ENCODE assay signal across 12 cellular contexts in the genomic region with DNA sequence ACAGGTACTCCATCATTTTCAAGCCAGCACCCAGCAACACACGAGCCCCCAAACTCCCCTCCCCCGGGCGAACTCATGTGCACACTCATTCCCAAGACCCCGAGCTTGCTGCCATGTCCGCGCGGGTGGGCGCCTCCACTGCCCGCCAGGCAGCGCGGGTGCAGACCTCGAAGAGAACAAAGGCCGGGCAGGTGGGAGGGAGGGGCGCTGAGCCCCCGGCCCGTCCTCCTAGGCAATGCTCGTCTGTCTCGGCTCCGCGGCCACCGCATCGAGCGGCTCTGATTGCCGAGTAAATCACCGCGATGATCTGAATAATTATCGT. TPM values are rescaled to one million over a fixed set of nuclear protein-coding genes. Genes with fewer than 3 reads are reported as not detected.
A peak's percentile ranks its signal among the peaks of the same experiment; 100 is the strongest.
DNase-seq lines count a peak whose midpoint lies in the region; ATAC-seq, FAIRE-seq and TF ChIP-seq lines count a peak whose summit lies in the region.
"Had no signal": no experiment of that assay in that cellular context is flagged by ENCODE, and none has a peak within 500 bp of the region (broad histone marks: within the 10 kb centered on the region; RNA-seq: fewer than 3 reads in every experiment).

No MANE protein-coding gene starts in this region.

- no peak for DNase-seq in activated naive CD4-positive, alpha-beta T cell treated with anti-CD3 and anti-CD28 coated beads for 36 hours
- DNase-seq in activated naive CD4-positive, alpha-beta T cell treated with anti-CD3 and anti-CD28 coated beads, Interleukin-2, amount 50 U/mL, for 72 hours (ENCODE audit: low spot score in 2 of 2) = no peak
- no peak for DNase-seq in activated CD8-positive, alpha-beta T cell treated with anti-CD3 and anti-CD28 coated beads for 36 hours
- DNase-seq in GOT3 (lab: John Stamatoyannopoulos, UW) (no peak), urothelium cell line (ENCODE audit: low spot score) (no peak), C1 segment of cervical spinal cord (lab: John Stamatoyannopoulos, UW) (no peak)
- DNase-seq: NCI-H1930 had no signal

- H3K9me3 ChIP-seq in iPS-15b (ENCODE audit: control insufficient read depth, insufficient read depth, low read length) = no peaks in the 10 kb centered on the region
- H3K9me3 ChIP-seq: upper lobe of right lung had no signal

- POLR2A ChIA-PET in activated CD8-positive, alpha-beta T cell treated with anti-CD3 and anti-CD28 coated beads for 36 hours (lab: Charles Lee) = interaction anchor here (0.6 to 3.2 kb wide), 10 partner anchors 11 to 452 kb away, joined by 3 to 15 read pairs (median 3); partner anchors contain the start of genes SPATA24 and UBE2D2

- peak overlapping the region; percentile 44 for H3K4me3 ChIP-seq in iPS-15b (ENCODE audit: low read depth, low read length)

- H3K9me3 Mint-ChIP-seq in activated naive CD4-positive, alpha-beta T cell treated with anti-CD3 and anti-CD28 coated beads for 36 hours = no peaks in the 10 kb centered on the region
- H3K9me3 Mint-ChIP-seq in activated naive CD4-positive, alpha-beta T cell treated with anti-CD3 and anti-CD28 coated beads, Interleukin-2, amount 50 U/mL, for 72 hours = no peaks in the 10 kb centered on the region
- no peaks in the 10 kb centered on the region for H3K9me3 Mint-ChIP-seq in activated CD8-positive, alpha-beta T cell treated with anti-CD3 and anti-CD28 coated beads for 36 hours
- no peaks in the 10 kb centered on the region for H3K9me3 Mint-ChIP-seq in stimulated activated memory B cell treated with anti-CD40 and anti-IgM and Interleukin-4, amounts not matched to agents 10 μg/mL and 1 μg/mL and 100 μg/mL, for 72 hours

- CTCF ChIA-PET in activated naive CD4-positive, alpha-beta T cell treated with anti-CD3 and anti-CD28 coated beads for 36 hours (lab: Charles Lee) = interaction anchor here (0.6 to 1.8 kb wide), 5 partner anchors 17 to 963 kb away, joined by 3 to 6 read pairs (median 4); no protein-coding TSS in a partner anchor
- CTCF ChIA-PET in activated CD8-positive, alpha-beta T cell treated with anti-CD3 and anti-CD28 coated beads for 36 hours (lab: Charles Lee) = interaction anchor here (1.7 to 9.5 kb wide), 4 partner anchors 16 to 116 kb away, joined by 8 to 86 read pairs (median 11); no protein-coding TSS in a partner anchor

- H3K9ac ChIP-seq in iPS-15b (ENCODE audit: low read depth, low read length) = no peak overlapping the region

- H3K4me3 Mint-ChIP-seq in activated naive CD4-positive, alpha-beta T cell treated with anti-CD3 and anti-CD28 coated beads for 36 hours = peak overlapping the region; percentile 72
- H3K4me3 Mint-ChIP-seq in activated CD8-positive, alpha-beta T cell treated with anti-CD3 and anti-CD28 coated beads for 36 hours = peak overlapping the region; percentile 68
- H3K4me3 Mint-ChIP-seq in stimulated activated memory B cell treated with anti-CD40 and anti-IgM and Interleukin-4, amounts not matched to agents 10 μg/mL and 1 μg/mL and 100 μg/mL, for 72 hours = peak overlapping the region; percentile 70

- no peaks in the 10 kb centered on the region for H3K36me3 Mint-ChIP-seq in activated naive CD4-positive, alpha-beta T cell treated with anti-CD3 and anti-CD28 coated beads for 36 hours (ENCODE audit: low read depth)
- H3K36me3 Mint-ChIP-seq in activated naive CD4-positive, alpha-beta T cell treated with anti-CD3 and anti-CD28 coated beads, Interleukin-2, amount 50 U/mL, for 72 hours = no peaks in the 10 kb centered on the region
- no peaks in the 10 kb centered on the region for H3K36me3 Mint-ChIP-seq in activated CD8-positive, alpha-beta T cell treated with anti-CD3 and anti-CD28 coated beads for 36 hours (ENCODE audit: low read depth)
- H3K36me3 Mint-ChIP-seq in stimulated activated memory B cell treated with anti-CD40 and anti-IgM and Interleukin-4, amounts not matched to agents 10 μg/mL and 1 μg/mL and 100 μg/mL, for 72 hours = no peaks in the 10 kb centered on the region

- ATAC-seq in activated naive CD4-positive, alpha-beta T cell treated with anti-CD3 and anti-CD28 coated beads, Interleukin-2, amount 50 U/mL, for 72 hours = no peak
- no peak for ATAC-seq in activated CD8-positive, alpha-beta T cell treated with anti-CD3 and anti-CD28 coated beads for 36 hours
- no peak for ATAC-seq in stimulated activated memory B cell treated with anti-CD40 and anti-IgM and Interleukin-4, amounts not matched to agents 10 μg/mL and 1 μg/mL and 100 μg/mL, for 72 hours

- H3K27me3 ChIP-seq in iPS-15b (ENCODE audit: control insufficient read depth, insufficient read depth, low read length) = peaks cover 69% of the 10 kb centered on the region

- no peak overlapping the region for H3K27ac Mint-ChIP-seq in activated naive CD4-positive, alpha-beta T cell treated with anti-CD3 and anti-CD28 coated beads for 36 hours
- H3K27ac Mint-ChIP-seq in activated naive CD4-positive, alpha-beta T cell treated with anti-CD3 and anti-CD28 coated beads, Interleukin-2, amount 50 U/mL, for 72 hours = no peak overlapping the region
- H3K27ac Mint-ChIP-seq in activated CD8-positive, alpha-beta T cell treated with anti-CD3 and anti-CD28 coated beads for 36 hours = peak overlapping the region; percentile 92
- peak overlapping the region; percentile 89 for H3K27ac Mint-ChIP-seq in stimulated activated memory B cell treated with anti-CD40 and anti-IgM and Interleukin-4, amounts not matched to agents 10 μg/mL and 1 μg/mL and 100 μg/mL, for 72 hours

- intact Hi-C loops in activated naive CD4-positive, alpha-beta T cell treated with anti-CD3 and anti-CD28 coated beads for 36 hours (cut with micrococcal nuclease) = loop anchor here (5.0 kb wide), 1 partner anchor 331 kb away; no protein-coding TSS in a partner anchor
- intact Hi-C loops in activated CD8-positive, alpha-beta T cell treated with anti-CD3 and anti-CD28 coated beads for 36 hours (cut with micrococcal nuclease) = loop anchor here (5.0 kb wide), 1 partner anchor 111 kb away; no protein-coding TSS in a partner anchor

- H3K4me1 Mint-ChIP-seq in activated naive CD4-positive, alpha-beta T cell treated with anti-CD3 and anti-CD28 coated beads for 36 hours (ENCODE audit: low read depth) = peaks cover 21% of the 10 kb centered on the region
- peaks cover 50% of the 10 kb centered on the region for H3K4me1 Mint-ChIP-seq in activated CD8-positive, alpha-beta T cell treated with anti-CD3 and anti-CD28 coated beads for 36 hours (ENCODE audit: low read depth)
- H3K4me1 Mint-ChIP-seq in stimulated activated memory B cell treated with anti-CD40 and anti-IgM and Interleukin-4, amounts not matched to agents 10 μg/mL and 1 μg/mL and 100 μg/mL, for 72 hours = peaks cover 62% of the 10 kb centered on the region

- no peaks in the 10 kb centered on the region for H3K36me3 ChIP-seq in iPS-15b (ENCODE audit: control insufficient read depth, insufficient read depth, low read length)
- H3K36me3 ChIP-seq: upper lobe of right lung had no signal

- peaks cover 20% of the 10 kb centered on the region for H3K27me3 Mint-ChIP-seq in activated naive CD4-positive, alpha-beta T cell treated with anti-CD3 and anti-CD28 coated beads for 36 hours (ENCODE audit: low read depth)
- peaks cover 13% of the 10 kb centered on the region for H3K27me3 Mint-ChIP-seq in activated CD8-positive, alpha-beta T cell treated with anti-CD3 and anti-CD28 coated beads for 36 hours
- H3K27me3 Mint-ChIP-seq in stimulated activated memory B cell treated with anti-CD40 and anti-IgM and Interleukin-4, amounts not matched to agents 10 μg/mL and 1 μg/mL and 100 μg/mL, for 72 hours = no peaks in the 10 kb centered on the region

- TF ChIP-seq CTCF in activated CD8-positive, alpha-beta T cell treated with anti-CD3 and anti-CD28 coated beads for 36 hours (IDR thresholded peaks at IDR 0.05) = no peak

- FAIRE-seq in urothelium cell line (lab: Jason Lieb, UNC) = no peak

- peaks cover 18% of the 10 kb centered on the region for H3K4me1 ChIP-seq in iPS-15b (ENCODE audit: control insufficient read depth, insufficient read depth, low read length)

RNA-seq across cellular contexts. Expression of gene PSD2, which starts 47.1 kb away (rescaled TPM):
- not detected for total RNA-seq in activated naive CD4-positive, alpha-beta T cell treated with anti-CD3 and anti-CD28 coated beads for 36 hours
- total RNA-seq in activated naive CD4-positive, alpha-beta T cell treated with anti-CD3 and anti-CD28 coated beads, Interleukin-2, amount 50 U/mL, for 72 hours = not detected
- under 1 TPM in 1 of 2 experiments, not detected in 1; 0.14 TPM for total RNA-seq in activated CD8-positive, alpha-beta T cell treated with anti-CD3 and anti-CD28 coated beads for 36 hours
- total RNA-seq: dermis microvascular lymphatic vessel endothelial cell, RPMI7951, upper lobe of right lung had no signal

Comparison
In these comparisons a context has a peak if more than half of its experiments do, and no peak if none do; other contexts are left out.
1. H3K27ac Mint-ChIP-seq: peak in activated CD8-positive, alpha-beta T cell treated with anti-CD3 and anti-CD28 coated beads for 36 hours (single experiment) and stimulated activated memory B cell treated with anti-CD40 and anti-IgM and Interleukin-4, amounts not matched to agents 10 μg/mL and 1 μg/mL and 100 μg/mL, for 72 hours (single experiment); none in activated naive CD4-positive, alpha-beta T cell treated with anti-CD3 and anti-CD28 coated beads for 36 hours (single experiment) and activated naive CD4-positive, alpha-beta T cell treated with anti-CD3 and anti-CD28 coated beads, Interleukin-2, amount 50 U/mL, for 72 hours (0 of 2).
2. Peak in every context shown above with its lines, with median percentiles within 50 percentile points of each other: H3K4me3 Mint-ChIP-seq.